ENCODE assay signal across 7 cellular contexts in the genomic region with DNA sequence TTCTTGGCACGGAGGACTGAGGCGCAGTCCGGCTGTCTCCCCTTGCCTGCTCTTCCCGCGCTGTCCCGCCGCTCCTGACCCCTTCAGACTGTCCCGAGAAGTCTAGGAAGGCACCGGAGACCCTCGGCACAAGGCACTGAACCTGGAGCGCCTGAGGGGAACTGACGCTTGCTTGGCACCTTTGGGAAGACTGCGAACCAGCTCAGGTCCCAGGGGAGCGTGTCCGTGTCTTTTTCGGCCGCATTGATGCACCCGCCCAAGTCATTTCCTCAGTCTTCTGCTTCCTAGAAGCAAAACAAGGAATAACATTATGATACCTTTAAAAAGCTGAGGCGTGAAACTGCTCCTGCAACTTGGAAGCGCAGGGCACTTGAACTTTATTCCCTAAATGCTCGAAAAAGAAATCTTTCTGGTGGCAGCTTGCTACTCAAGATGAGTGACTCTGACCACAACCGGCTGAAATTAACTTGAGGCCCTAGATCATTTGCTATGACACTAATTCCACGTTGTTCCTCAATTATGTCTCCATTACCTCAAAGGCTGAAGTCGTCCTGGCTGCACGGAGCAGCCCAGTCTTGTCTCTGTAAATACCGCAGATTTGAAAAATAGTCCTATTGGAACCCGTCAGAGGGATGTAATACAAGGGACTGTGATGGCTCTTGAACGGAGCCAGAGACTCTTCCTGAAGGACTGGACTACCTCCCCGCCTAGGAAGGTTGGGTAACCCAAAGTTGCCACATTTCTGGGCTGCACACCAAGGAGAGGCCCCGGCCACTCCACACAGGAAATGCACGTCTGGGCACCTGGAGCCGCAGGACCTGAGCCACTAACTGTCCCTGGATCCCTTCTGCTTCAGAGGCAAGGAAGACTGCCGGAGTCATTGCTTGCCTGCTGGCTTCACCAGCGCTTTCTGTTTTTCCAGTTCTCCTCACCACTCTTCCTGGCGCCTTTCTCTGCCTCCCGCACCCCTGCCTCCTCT. TPM values are rescaled to one million over a fixed set of nuclear protein-coding genes. Genes with fewer than 3 reads are reported as not detected.
A peak's percentile ranks its signal among the peaks of the same experiment; 100 is the strongest.
DNase-seq lines count a peak whose midpoint lies in the region; ATAC-seq and TF ChIP-seq lines count a peak whose summit lies in the region.

No MANE protein-coding gene starts in this region.

- H3K36me3 ChIP-seq in right atrium auricular region (no peaks in the 10 kb centered on the region), adrenal gland (replicated peaks in 1 of 2) (no peaks in the 10 kb centered on the region)

- H3K79me2 ChIP-seq in H9 (ENCODE audit: insufficient read depth, low read length) = peaks cover 21% of the 10 kb centered on the region; the same call in 1 of the 2 replicates

- H3K23ac ChIP-seq in H9 (ENCODE audit: insufficient read length, low read depth, low read length) = no peak overlapping the region

- POLR2A ChIA-PET in T-cell (lab: Charles Lee) = no interaction called here

- TF ChIP-seq CTCF in H9 (conservative IDR thresholded peaks at IDR 0.05) (no peak), right atrium auricular region (IDR thresholded peaks at IDR 0.05) (no peak), adrenal gland (IDR thresholded peaks at IDR 0.05) (no peak)

- H3K4me1 ChIP-seq in H9 (ENCODE audit: insufficient read depth, low read length) (peaks cover 4% of the 10 kb centered on the region; the same call in 1 of the 2 replicates), right atrium auricular region (peaks cover 0 to 32% of the 10 kb centered on the region in 2 donors), adrenal gland (replicated peaks in 1 of 2) (peaks cover 15 to 21% of the 10 kb centered on the region in 2 donors)

- no peak overlapping the region for H4K8ac ChIP-seq in H9 (replicated peaks; ENCODE audit: insufficient read length, low read depth, low read length)

- H4K20me1 ChIP-seq in H9 (ENCODE audit: control insufficient read depth, insufficient read depth, insufficient read length) = no peaks in the 10 kb centered on the region

- no peak overlapping the region for H2BK5ac ChIP-seq in H9 (ENCODE audit: insufficient read length, low read length)

- no peak overlapping the region for H3T11ph ChIP-seq in H9 (ENCODE audit: low read length)

- H4K91ac ChIP-seq in H9 (ENCODE audit: insufficient read length, low read depth, low read length) = no peak overlapping the region

- H3K79me1 ChIP-seq in H9 (ENCODE audit: insufficient read depth, low read depth, low read length, poor library complexity, severe bottlenecking) = peaks cover 2% of the 10 kb centered on the region

- peaks cover 21% of the 10 kb centered on the region for H3K27me3 Mint-ChIP-seq in H9 (ENCODE audit: low read depth)
- H3K27me3 Mint-ChIP-seq in T-cell = peaks cover 5 to 42% of the 10 kb centered on the region in 2 donors

- H2BK20ac ChIP-seq in H9 (ENCODE audit: low read depth, low read length, poor library complexity, severe bottlenecking) = no peak overlapping the region

- H2BK12ac ChIP-seq in H9 (ENCODE audit: insufficient read length, low read depth, low read length) = no peak overlapping the region

- peaks cover 27% of the 10 kb centered on the region for H3K23me2 ChIP-seq in H9 (ENCODE audit: insufficient read length, low read depth, low read length, poor library complexity, severe bottlenecking)

- no peak overlapping the region for H3K56ac ChIP-seq in H9 (ENCODE audit: insufficient read length, low read depth, low read length)

- H3K27me3 ChIP-seq in H9 (ENCODE audit: insufficient read depth, low read length) = no peaks in the 10 kb centered on the region; the same call in 1 of the 2 replicates
- H3K27me3 ChIP-seq in right atrium auricular region = peaks cover 0 to 21% of the 10 kb centered on the region in 2 donors
- peaks cover 59% of the 10 kb centered on the region for H3K27me3 ChIP-seq in adrenal gland

- intact Hi-C loops in adrenal gland (cut with DNase I) = no loop called here

- CTCF ChIA-PET in T-cell (lab: Charles Lee) = interaction anchor here in 1 of 2 donors (0.6 kb wide), 1 partner anchor 21 kb away, joined by 3 read pairs; no protein-coding TSS in a partner anchor

- no CpG with 5 or more reads among the region's 36 CpGs for WGBS in H9 (ENCODE audit: extremely low coverage, insufficient read length, low lambda C conversion rate)
- WGBS in adrenal gland, 4 donors = 29 to 44% (median 33%) methylated on average over 23 to 36 of the region's 36 CpGs

- H2AK5ac ChIP-seq in H9 (ENCODE audit: insufficient read length, low read length) = no peak overlapping the region

- H2BK120ac ChIP-seq in H9 (ENCODE audit: low read depth, low read length, poor library complexity, severe bottlenecking) = no peak overlapping the region

- H3K18ac ChIP-seq in H9 (ENCODE audit: insufficient read length, low read depth, low read length) = no peak overlapping the region

- peaks cover 38 to 50% of the 10 kb centered on the region in 2 experiments for H3K4me1 Mint-ChIP-seq in H9
- peaks cover 22 to 40% (median 31%) of the 10 kb centered on the region in 3 donors for H3K4me1 Mint-ChIP-seq in T-cell
- H3K4me1 Mint-ChIP-seq in stimulated activated effector memory CD8-positive, alpha-beta T cell treated with anti-CD3 and anti-CD28 coated beads, Interleukin-12 subunit alpha, Interleukin-12 subunit beta, amount 100 ng/mL, for 72 hours = no peaks in the 10 kb centered on the region

- H3K36me3 Mint-ChIP-seq in H9 (ENCODE audit: insufficient read depth in 1 of 3, low read depth in 3 of 3) (peaks cover 2 to 10% (median 9%) of the 10 kb centered on the region in 3 experiments; a peak in 6 of 7 replicates), T-cell (no peaks in the 10 kb centered on the region)
- no peaks in the 10 kb centered on the region for H3K36me3 Mint-ChIP-seq in stimulated activated effector memory CD8-positive, alpha-beta T cell treated with anti-CD3 and anti-CD28 coated beads, Interleukin-12 subunit alpha, Interleukin-12 subunit beta, amount 100 ng/mL, for 72 hours

- ATAC-seq in T-cell (replicated peaks in 1 of 4) = no peak
- no peak for ATAC-seq in stimulated activated effector memory CD8-positive, alpha-beta T cell treated with anti-CD3 and anti-CD28 coated beads, Interleukin-12 subunit alpha, Interleukin-12 subunit beta, amount 100 ng/mL, for 72 hours
- no peak for ATAC-seq in HG03135 (IDR thresholded peaks at IDR 0.05; ENCODE audit: unreplicated experiment)

- H3K4me3 Mint-ChIP-seq in H9 (peak overlapping the region; percentile 89 to 94), T-cell (peak overlapping the region; percentile 53 to 72 (median 53))
- H3K4me3 Mint-ChIP-seq in stimulated activated effector memory CD8-positive, alpha-beta T cell treated with anti-CD3 and anti-CD28 coated beads, Interleukin-12 subunit alpha, Interleukin-12 subunit beta, amount 100 ng/mL, for 72 hours = peak overlapping the region; percentile 57

- H3K4me2 ChIP-seq in H9 (ENCODE audit: insufficient read depth, insufficient read length, low read length) = peak overlapping the region; percentile 89

- no peak overlapping the region for H4K5ac ChIP-seq in H9 (ENCODE audit: insufficient read length, low read depth, low read length)

- no peak overlapping the region for H2AFZ ChIP-seq in H9 (ENCODE audit: low read length)

- peak overlapping the region in 1 of 3 experiments; percentile 11; a peak in 2 of 7 replicates for H3K27ac Mint-ChIP-seq in H9
- peak overlapping the region; percentile 44 to 80 for H3K27ac Mint-ChIP-seq in T-cell
- H3K27ac Mint-ChIP-seq in stimulated activated effector memory CD8-positive, alpha-beta T cell treated with anti-CD3 and anti-CD28 coated beads, Interleukin-12 subunit alpha, Interleukin-12 subunit beta, amount 100 ng/mL, for 72 hours = no peak overlapping the region

- H3K14ac ChIP-seq in H9 (ENCODE audit: insufficient read depth, low read length) = peak overlapping the region; percentile 42; the same call in 1 of the 2 replicates

- H3K9me3 ChIP-seq in H9 (ENCODE audit: control insufficient read depth, low read depth, low read length) = no peaks in the 10 kb centered on the region
- no peaks in the 10 kb centered on the region for H3K9me3 ChIP-seq in right atrium auricular region
- H3K9me3 ChIP-seq in adrenal gland (replicated peaks in 1 of 3) = no peaks in the 10 kb centered on the region

- H3K4me3 ChIP-seq in right atrium auricular region = peak overlapping the region; percentile 58 to 60
- peak overlapping the region in 1 of 4 donors; percentile 59 for H3K4me3 ChIP-seq in adrenal gland

- H3K27ac ChIP-seq in H9 (ENCODE audit: insufficient read length, low read depth, low read length) (no peak overlapping the region), right atrium auricular region (peak overlapping the region; percentile 75 to 82), adrenal gland (peak overlapping the region in 2 of 5 donors; percentile 5 to 77)

- peak overlapping the region; percentile 25 for H3K9ac ChIP-seq in H9 (ENCODE audit: extremely low read depth, insufficient read length, low read length)

- H3K4ac ChIP-seq in H9 (ENCODE audit: low read depth, low read length) = no peak overlapping the region

- DNase-seq in H9 (no peak), T-cell (no peak), right atrium auricular region (ENCODE audit: low spot score) (no peak), NCI-H510A (lab: John Stamatoyannopoulos, UW) (no peak), adrenal gland (no peak)
- no peak for DNase-seq in stimulated activated effector memory CD8-positive, alpha-beta T cell treated with anti-CD3 and anti-CD28 coated beads, Interleukin-12 subunit alpha, Interleukin-12 subunit beta, amount 100 ng/mL, for 72 hours (ENCODE audit: low spot score in 2 of 2)

- TF ChIP-seq POLR2A in adrenal gland (IDR thresholded peaks at IDR 0.05) = no peak

- H2BK15ac ChIP-seq in H9 (ENCODE audit: low read depth, low read length) = no peak overlapping the region

- H3K9me3 Mint-ChIP-seq in H9 (peaks cover 0 to 1% of the 10 kb centered on the region in 2 experiments; a peak in 2 of 5 replicates), T-cell (no peaks in the 10 kb centered on the region)
- no peaks in the 10 kb centered on the region for H3K9me3 Mint-ChIP-seq in stimulated activated effector memory CD8-positive, alpha-beta T cell treated with anti-CD3 and anti-CD28 coated beads, Interleukin-12 subunit alpha, Interleukin-12 subunit beta, amount 100 ng/mL, for 72 hours

RNA-seq across cellular contexts. Expression of gene FLT1, which starts 0.9 kb away (rescaled TPM):
- total RNA-seq in H9 (2021) (83.4 and 84.1 TPM in 2 replicates), T-cell (1 to 10 TPM in 3 of 5 donors, under 1 TPM in 2; 0.56 to 2.9 (median 1.6) TPM), right atrium auricular region (10 to 100 TPM; 40.0 to 51.3 TPM), adrenal gland (10 to 100 TPM; 18.1 to 55.9 (median 26.5) TPM)
- 10 to 100 TPM in 1 of 3 donors, 1 to 10 TPM in 2; 2.7 to 25.4 (median 6.0) TPM for polyA plus RNA-seq in adrenal gland

Comparison
In these comparisons a context has a peak if more than half of its experiments do, and no peak if none do; other contexts are left out.
1. RNA of gene FLT1, which starts 0.9 kb away (total RNA-seq): 83.4 to 84.1 TPM in H9, 40.0 to 51.3 TPM in right atrium auricular region and 18.1 to 55.9 TPM in adrenal gland; 0.56 to 2.9 TPM in T-cell; every median in the first group is over 4 times any median in the second.
2. Peak in every context shown above with its lines, with median percentiles within 50 percentile points of each other: H3K4me3 Mint-ChIP-seq.